In genomic region chr14:53032161-53032803, GRCh38 we compare ENCODE assay signal across 10 cellular contexts.
DNase-seq lines count a peak whose midpoint lies in the region; ATAC-seq and TF ChIP-seq lines count a peak whose summit lies in the region.
"Had no signal": no experiment of that assay in that cellular context is flagged by ENCODE, and none has a peak within 500 bp of the region (broad histone marks: within the 10 kb centered on the region; RNA-seq: fewer than 3 reads in every experiment).

No MANE protein-coding gene starts in this region.

- in situ Hi-C loops in G401 (cut with HindIII; ENCODE audit: low sequenced_read_pairs), result no loop called here

- no peak overlapping the region for H3K4me3 ChIP-seq in retinal pigment epithelial cell (ENCODE audit: low read length)

- peak; percentile 82 to 86 for ATAC-seq in left cardiac atrium
- no peak for ATAC-seq in HG03196 (IDR thresholded peaks at IDR 0.05; ENCODE audit: unreplicated experiment)
- ATAC-seq in GM19467 (IDR thresholded peaks at IDR 0.05; ENCODE audit: unreplicated experiment), result no peak

- intact Hi-C loops in left cardiac atrium (cut with DNase I), result no loop called here

- peak; percentile 17 for DNase-seq in G401 (ENCODE audit: low spot score)
- peak; percentile 58 for DNase-seq in amniotic stem cell (lab: John Stamatoyannopoulos, UW)
- DNase-seq in left cardiac atrium, result peak; percentile 33
- peak; percentile 87 for DNase-seq in retinal pigment epithelial cell (ENCODE audit: low read depth)
- DNase-seq in NCI-H748 (lab: John Stamatoyannopoulos, UW; ENCODE audit: unreplicated experiment), result no peak
- DNase-seq in DMS114 treated with DMSO at 0.1 percent for 48 hours (lab: John Stamatoyannopoulos, UW; ENCODE audit: unreplicated experiment), result no peak
- DNase-seq: NCI-H345, WERI-Rb-1 had no signal

- no peak for TF ChIP-seq CTCF in retinal pigment epithelial cell (conservative IDR thresholded peaks at IDR 0.05; ENCODE audit: low read depth, low read length)

Comparison
In these comparisons a context has a peak if more than half of its experiments do, and no peak if none do; other contexts are left out.
1. DNase-seq: peak in G401 (single experiment), amniotic stem cell (single experiment), left cardiac atrium (single experiment) and retinal pigment epithelial cell (single experiment); none in NCI-H748 (single experiment) and DMS114 treated with DMSO at 0.1 percent for 48 hours (single experiment).
2. ATAC-seq: peak in left cardiac atrium (2 of 2); none in HG03196 (single experiment) and GM19467 (single experiment).